Comparison of ENCODE assay signal across 18 cellular contexts in the genomic region with DNA sequence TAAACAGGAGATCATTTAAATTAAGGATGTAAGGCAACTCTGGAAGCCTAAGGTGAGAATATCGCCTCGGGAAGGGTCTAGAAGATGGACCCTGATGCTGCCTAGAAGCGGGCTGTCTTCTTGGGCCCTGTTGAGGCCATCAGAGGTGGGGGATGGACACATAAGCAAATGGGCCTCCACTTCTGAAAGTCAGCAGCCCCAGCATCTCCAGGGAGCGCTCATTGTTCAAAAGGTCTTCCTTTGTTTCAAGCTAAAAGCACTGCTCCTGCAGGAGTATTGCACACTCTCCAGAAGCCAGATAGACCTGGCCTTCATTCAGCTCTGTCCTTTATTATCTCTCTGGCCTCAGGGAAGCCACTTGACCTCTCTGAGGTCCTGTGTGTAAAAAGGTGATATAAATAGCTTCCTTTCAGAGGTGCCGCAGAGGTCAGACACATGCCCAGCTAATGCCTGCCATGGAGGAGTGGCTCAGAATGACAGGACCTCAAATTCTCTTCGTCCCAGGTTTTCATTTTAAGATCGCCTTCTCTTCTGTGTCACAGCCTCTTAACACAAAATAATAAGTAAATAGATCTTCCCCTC. TPM values are rescaled to one million over a fixed set of nuclear protein-coding genes. Genes with fewer than 3 reads are reported as not detected.
A peak's percentile ranks its signal among the peaks of the same experiment; 100 is the strongest.
DNase-seq lines count a peak whose midpoint lies in the region; ATAC-seq and TF ChIP-seq lines count a peak whose summit lies in the region.
"Had no signal": no experiment of that assay in that cellular context is flagged by ENCODE, and none has a peak within 500 bp of the region (broad histone marks: within the 10 kb centered on the region; RNA-seq: fewer than 3 reads in every experiment).

No MANE protein-coding gene starts in this region.

- intact Hi-C loops in heart left ventricle (cut with DNase I): loop anchor here in 2 of 10 donors (10.0 kb wide), 2 partner anchors 695 to 715 kb away; no protein-coding TSS in a partner anchor

- peaks cover 8% of the 10 kb centered on the region for H3K27me3 Mint-ChIP-seq in neural progenitor cell (ENCODE audit: insufficient read depth, low read depth)

- H3F3A ChIP-seq in neural progenitor cell (ENCODE audit: low read depth): no peaks in the 10 kb centered on the region

- H3K27ac ChIP-seq in KOPT-K1 (ENCODE audit: low read depth, low read length, poor library complexity, severe bottlenecking) (peak overlapping the region; percentile 70), heart left ventricle (peak overlapping the region in 9 of 12 donors; percentile 51 to 73 (median 65)), neural progenitor cell (no peak overlapping the region)
- H3K27ac ChIP-seq: RWPE1 had no signal

- H3K27me3 ChIP-seq in heart left ventricle (no peaks in the 10 kb centered on the region), neural progenitor cell (peaks cover 21% of the 10 kb centered on the region)

- TF ChIP-seq CTCF in heart left ventricle (IDR thresholded peaks at IDR 0.05) (no peak), neural progenitor cell (IDR thresholded peaks at IDR 0.05) (no peak)

- H3K4me1 ChIP-seq in heart left ventricle: peaks cover 0 to 42% (median 14%) of the 10 kb centered on the region in 12 donors
- H3K4me1 ChIP-seq in neural progenitor cell: no peaks in the 10 kb centered on the region
- H3K4me1 ChIP-seq: HAP-1 had no signal

- H4K20me1 ChIP-seq in neural progenitor cell (ENCODE audit: low read depth): no peaks in the 10 kb centered on the region

- no peak overlapping the region for H3K4me3 ChIP-seq in heart left ventricle
- H3K4me3 ChIP-seq in neural progenitor cell: no peak overlapping the region
- H3K4me3 ChIP-seq: HAP-1 had no signal

- DNase-seq in NCI-H2196 treated with DMSO at 0.1 percent for 48 hours (lab: John Stamatoyannopoulos, UW; ENCODE audit: unreplicated experiment) (peak; percentile 30), heart left ventricle (peak in 4 of 5 donors; percentile 21 to 52 (median 43)), neural progenitor cell (ENCODE audit: low spot score) (no peak), NCI-H187 treated with DMSO at 0.1 percent for 48 hours (lab: John Stamatoyannopoulos, UW) (no peak), dedifferentiated amniotic fluid mesenchymal stem cell (ENCODE audit: extremely low spot score) (no peak)
- DNase-seq: Calu3; CD4-positive, alpha-beta T cell; DMS53; NCI-H2029 treated with DMSO at 0.1 percent for 48 hours; NCI-H226; NCI-H524 treated with DMSO at 0.1 percent for 48 hours; PC-3; T-helper 1 cell had no signal

- no peak overlapping the region for H3K9ac ChIP-seq in neural progenitor cell

- no peaks in the 10 kb centered on the region for H3K36me3 Mint-ChIP-seq in neural progenitor cell

- no peaks in the 10 kb centered on the region for H3K9me3 Mint-ChIP-seq in neural progenitor cell
- H3K9me3 Mint-ChIP-seq: CD4-positive, alpha-beta T cell; IgD-negative memory B cell had no signal

- ATAC-seq in heart left ventricle (peak; percentile 71 to 89 (median 87)), GM18868 (IDR thresholded peaks at IDR 0.05; ENCODE audit: unreplicated experiment) (no peak)
- ATAC-seq: PC-3 had no signal

- H3K36me3 ChIP-seq in KOPT-K1 (ENCODE audit: insufficient read depth, low read length): no peaks in the 10 kb centered on the region
- H3K36me3 ChIP-seq in heart left ventricle: no peaks in the 10 kb centered on the region
- H3K36me3 ChIP-seq in neural progenitor cell: no peaks in the 10 kb centered on the region
- H3K36me3 ChIP-seq: HAP-1 had no signal

- H2AFZ ChIP-seq in neural progenitor cell (replicated peaks): no peak overlapping the region

- WGBS in heart left ventricle, 4 donors: 62 to 70% (median 68%) methylated on average over 7 of the region's 7 CpGs

- no peak overlapping the region for H3K4me3 Mint-ChIP-seq in neural progenitor cell
- H3K4me3 Mint-ChIP-seq: CD4-positive, alpha-beta T cell; IgD-negative memory B cell had no signal

- H3K9me3 ChIP-seq in KOPT-K1 (ENCODE audit: insufficient read depth, low read length, poor library complexity, severe bottlenecking): no peaks in the 10 kb centered on the region
- H3K9me3 ChIP-seq in heart left ventricle: no peaks in the 10 kb centered on the region
- H3K9me3 ChIP-seq in neural progenitor cell (ENCODE audit: low read depth): no peaks in the 10 kb centered on the region
- H3K9me3 ChIP-seq: HAP-1 had no signal

- no peaks in the 10 kb centered on the region for H3K79me2 ChIP-seq in neural progenitor cell (ENCODE audit: low read depth)

- H3K4me2 ChIP-seq in neural progenitor cell: no peak overlapping the region

- H3K27ac Mint-ChIP-seq in neural progenitor cell: peak overlapping the region; percentile 20
- H3K27ac Mint-ChIP-seq: CD4-positive, alpha-beta T cell; IgD-negative memory B cell had no signal

- peaks cover 9% of the 10 kb centered on the region for H3K4me1 Mint-ChIP-seq in neural progenitor cell

- TF ChIP-seq POLR2A in heart left ventricle (IDR thresholded peaks at IDR 0.05): no peak

RNA-seq across cellular contexts. Expression of a gene that starts 5.3 kb away (rescaled TPM):
- 100 to 1,000 TPM in 1 of 9 donors, 10 to 100 TPM in 8; 33.7 to 102 (median 57.6) TPM for total RNA-seq in heart left ventricle
- 10 to 100 TPM; 56.3 to 99.1 TPM for polyA plus RNA-seq in heart left ventricle
- total RNA-seq in neural progenitor cell (ENCODE audit: low replicate concordance): 6.5 and 6.9 TPM in 2 replicates

RNA-seq across cellular contexts. Expression of a gene that starts 48.6 kb away (rescaled TPM):
- total RNA-seq in heart left ventricle: 10 to 100 TPM in 1 of 9 donors, 1 to 10 TPM in 8; 2.6 to 15.7 (median 7.5) TPM
- polyA plus RNA-seq in heart left ventricle: 1 to 10 TPM; 5.5 to 8.4 TPM
- total RNA-seq in neural progenitor cell (ENCODE audit: low replicate concordance): 0.12 and 0.15 TPM in 2 replicates
- total RNA-seq: PC-3 had no signal

Comparison
In these comparisons a context has a peak if more than half of its experiments do, and no peak if none do; other contexts are left out.
1. DNase-seq: peak in NCI-H2196 treated with DMSO at 0.1 percent for 48 hours (single experiment) and heart left ventricle (4 of 5); none in neural progenitor cell (single experiment), NCI-H187 treated with DMSO at 0.1 percent for 48 hours (single experiment) and dedifferentiated amniotic fluid mesenchymal stem cell (single experiment).